8 cellular contexts compared by ENCODE assay signal in genomic region chr19:44718441-44719261, GRCh38. TPM values are rescaled to one million over a fixed set of nuclear protein-coding genes. Genes with fewer than 3 reads are reported as not detected.
DNase-seq lines count a peak whose midpoint lies in the region; ATAC-seq and TF ChIP-seq lines count a peak whose summit lies in the region.

No MANE protein-coding gene starts in this region.

- TF ChIP-seq POLR2A in gastrocnemius medialis (IDR thresholded peaks at IDR 0.05) = no peak

- peak overlapping the region in 2 of 4 donors; percentile 31 to 39 for H3K4me3 ChIP-seq in gastrocnemius medialis

- DNase-seq in HCEC 1CT (peak; percentile 75), iPS DF 19.7 (ENCODE audit: low read depth, low spot score) (peak; percentile 89), gastrocnemius medialis (no peak), GM20000 (ENCODE audit: low spot score) (no peak), NAMALWA (ENCODE audit: low spot score) (no peak)

- no peaks in the 10 kb centered on the region for H3K9me3 ChIP-seq in gastrocnemius medialis

- no peaks in the 10 kb centered on the region for H3K36me3 ChIP-seq in gastrocnemius medialis

- intact Hi-C loops in gastrocnemius medialis (cut with DNase I; ENCODE audit: low total_unique reads) = no loop called here

- in situ Hi-C loops in gastrocnemius medialis (cut with MboI; ENCODE audit: low sequenced_read_pairs in 4 of 4) = no loop called here

- H3K27ac ChIP-seq in VCaP = peak overlapping the region; percentile 97
- H3K27ac ChIP-seq in gastrocnemius medialis = peak overlapping the region; percentile 27 to 72 (median 67)

- H3K4me1 ChIP-seq in gastrocnemius medialis = peaks cover 6 to 12% of the 10 kb centered on the region in 2 donors

- ATAC-seq in gastrocnemius medialis (peak; percentile 43 to 45), HG02840 (IDR thresholded peaks at IDR 0.05; ENCODE audit: low FRiP score, unreplicated experiment) (no peak), HG03342 (IDR thresholded peaks at IDR 0.05; ENCODE audit: unreplicated experiment) (no peak)

- no peaks in the 10 kb centered on the region for H3K27me3 ChIP-seq in gastrocnemius medialis

- TF ChIP-seq CTCF in VCaP (conservative IDR thresholded peaks at IDR 0.05) (no peak), gastrocnemius medialis (IDR thresholded peaks at IDR 0.05 in 4 of 5, conservative IDR thresholded peaks at IDR 0.05 in 1 of 5) (no peak), GM20000 (IDR thresholded peaks at IDR 0.05; ENCODE audit: extremely low read depth, missing control alignments) (no peak)

RNA-seq across cellular contexts. Expression of gene CEACAM16, which starts 19.7 kb away (rescaled TPM):
- not detected for total RNA-seq in gastrocnemius medialis

RNA-seq across cellular contexts. Expression of gene BCL3, which starts 29.9 kb away (rescaled TPM):
- total RNA-seq in gastrocnemius medialis = 10 to 100 TPM in 1 of 4 donors, 1 to 10 TPM in 3; 7.2 to 15.7 (median 8.5) TPM

RNA-seq across cellular contexts. Expression of gene CEACAM19, which starts 47.4 kb away (rescaled TPM):
- total RNA-seq in gastrocnemius medialis = 1 to 10 TPM; 2.0 to 8.5 (median 3.7) TPM

RNA-seq across cellular contexts. Expression of gene CBLC, which starts 59.0 kb away (rescaled TPM):
- under 1 TPM in 1 of 4 donors, not detected in 3; 0.49 TPM for total RNA-seq in gastrocnemius medialis

Comparison
In these comparisons a context has a peak if more than half of its experiments do, and no peak if none do; other contexts are left out.
1. DNase-seq: peak in HCEC 1CT (single experiment) and iPS DF 19.7 (single experiment); none in gastrocnemius medialis (0 of 2), GM20000 (single experiment) and NAMALWA (single experiment).
2. ATAC-seq: peak in gastrocnemius medialis (2 of 2); none in HG02840 (single experiment) and HG03342 (single experiment).